ENCODE assay signal across 17 cellular contexts in genomic region chr10:119116326-119116951, GRCh38. TPM values are rescaled to one million over a fixed set of nuclear protein-coding genes. Genes with fewer than 3 reads are reported as not detected.
DNase-seq lines count a peak whose midpoint lies in the region; ATAC-seq and TF ChIP-seq lines count a peak whose summit lies in the region.
"Had no signal": no experiment of that assay in that cellular context is flagged by ENCODE, and none has a peak within 500 bp of the region (broad histone marks: within the 10 kb centered on the region; RNA-seq: fewer than 3 reads in every experiment).

No MANE protein-coding gene starts in this region.

- intact Hi-C loops in right lobe of liver (cut with DNase I): no loop called here
- intact Hi-C loops in naive thymus-derived CD4-positive, alpha-beta T cell (cut with micrococcal nuclease): no loop called here

- H3K4me1 ChIP-seq in right lobe of liver: peaks cover 0 to 56% (median 14%) of the 10 kb centered on the region in 4 donors
- peaks cover 6% of the 10 kb centered on the region for H3K4me1 ChIP-seq in smooth muscle cell (ENCODE audit: low read depth)
- peaks cover 0 to 11% of the 10 kb centered on the region in 2 donors for H3K4me1 ChIP-seq in naive thymus-derived CD4-positive, alpha-beta T cell (ENCODE audit: control insufficient read depth in 2 of 2, insufficient read depth in 2 of 2, low read length in 2 of 2)

- H3K36me3 Mint-ChIP-seq in HFFc6 (ENCODE audit: low read depth): peaks cover 10% of the 10 kb centered on the region
- peaks cover 0 to 27% (median 15%) of the 10 kb centered on the region in 5 donors for H3K36me3 Mint-ChIP-seq in naive thymus-derived CD4-positive, alpha-beta T cell

- H3K4me3 ChIP-seq in choroid plexus epithelial cell (ENCODE audit: low read depth, low read length): no peak overlapping the region
- no peak overlapping the region for H3K4me3 ChIP-seq in right lobe of liver
- no peak overlapping the region for H3K4me3 ChIP-seq in smooth muscle cell
- no peak overlapping the region for H3K4me3 ChIP-seq in naive thymus-derived CD4-positive, alpha-beta T cell (ENCODE audit: low read length)

- no peaks in the 10 kb centered on the region for H3K79me2 ChIP-seq in smooth muscle cell (ENCODE audit: low read depth)

- peak overlapping the region; percentile 68 for H3K4me2 ChIP-seq in smooth muscle cell

- H3K27me3 ChIP-seq in right lobe of liver (no peaks in the 10 kb centered on the region), smooth muscle cell (ENCODE audit: low read depth) (no peaks in the 10 kb centered on the region)
- H3K27me3 ChIP-seq in naive thymus-derived CD4-positive, alpha-beta T cell (ENCODE audit: control insufficient read depth in 2 of 2, insufficient read depth in 2 of 2, low read length in 2 of 2): no peaks in the 10 kb centered on the region

- H2AFZ ChIP-seq in smooth muscle cell (ENCODE audit: low read depth): peak overlapping the region; percentile 11

- peak in 1 of 4 donors; percentile 11 for ATAC-seq in right lobe of liver
- no peak for ATAC-seq in naive thymus-derived CD4-positive, alpha-beta T cell

- H3K36me3 ChIP-seq in right lobe of liver: peaks cover 0 to 25% (median 1%) of the 10 kb centered on the region in 4 donors
- H3K36me3 ChIP-seq in smooth muscle cell (ENCODE audit: low read depth): peaks cover 3% of the 10 kb centered on the region
- peaks cover 0 to 43% (median 0%) of the 10 kb centered on the region in 3 experiments for H3K36me3 ChIP-seq in naive thymus-derived CD4-positive, alpha-beta T cell (ENCODE audit: control insufficient read depth in 2 of 3, insufficient read depth in 3 of 3, low read length in 3 of 3)

- peak overlapping the region; percentile 40; the same call in 1 of the 2 replicates for H3K27ac Mint-ChIP-seq in HFFc6
- H3K27ac Mint-ChIP-seq in naive thymus-derived CD4-positive, alpha-beta T cell: no peak overlapping the region
- H3K27ac Mint-ChIP-seq: CD4-positive, alpha-beta T cell had no signal

- POLR2A ChIA-PET in naive thymus-derived CD4-positive, alpha-beta T cell (lab: Charles Lee): interaction anchor here (0.6 to 0.7 kb wide), 2 partner anchors 10 to 48 kb away, joined by 3 to 4 read pairs; no protein-coding TSS in a partner anchor

- H3K9ac ChIP-seq in smooth muscle cell (ENCODE audit: low read depth): peak overlapping the region; percentile 29

- WGBS in right lobe of liver (ENCODE audit: insufficient coverage, low coverage, low lambda C conversion rate, missing lambda C conversion rate): 55% methylated on average over 6 of the region's 6 CpGs
- WGBS in smooth muscle cell (ENCODE audit: low lambda C conversion rate): 59% methylated on average over 6 of the region's 6 CpGs

- TF ChIP-seq CTCF in HFFc6 (IDR thresholded peaks at IDR 0.05) (no peak), choroid plexus epithelial cell (conservative IDR thresholded peaks at IDR 0.05; ENCODE audit: low read depth, low read length) (no peak), right lobe of liver (IDR thresholded peaks at IDR 0.05) (no peak), smooth muscle cell (IDR thresholded peaks at IDR 0.05; ENCODE audit: borderline replicate concordance, insufficient read depth, poor library complexity, severe bottlenecking) (no peak)

- no peak for DNase-seq in HFFc6
- peak; percentile 45 for DNase-seq in choroid plexus epithelial cell (ENCODE audit: low read depth)
- DNase-seq in right lobe of liver: no peak
- no peak for DNase-seq in smooth muscle cell (lab: John Stamatoyannopoulos, UW; ENCODE audit: unreplicated experiment)
- DNase-seq in NCI-H146 treated with DMSO at 0.1 percent for 48 hours (lab: John Stamatoyannopoulos, UW; ENCODE audit: unreplicated experiment): no peak
- no peak for DNase-seq in HuH-7.5 (ENCODE audit: low spot score)
- no peak for DNase-seq in naive thymus-derived CD4-positive, alpha-beta T cell
- DNase-seq: ACHN; Calu3; CD4-positive, alpha-beta T cell; DMS53; H9; NCI-H1105 treated with DMSO at 0.1 percent for 48 hours; NCI-H187 treated with DMSO at 0.1 percent for 48 hours; NCI-H446 treated with DMSO at 0.1 percent for 48 hours; OCI-M1; SIG-M5 had no signal

- no peaks in the 10 kb centered on the region for H4K20me1 ChIP-seq in smooth muscle cell (ENCODE audit: low read depth)

- H3F3A ChIP-seq in smooth muscle cell (ENCODE audit: low read depth): peaks cover 12% of the 10 kb centered on the region

- H3K9me3 Mint-ChIP-seq in HFFc6: no peaks in the 10 kb centered on the region
- H3K9me3 Mint-ChIP-seq in naive thymus-derived CD4-positive, alpha-beta T cell: no peaks in the 10 kb centered on the region
- H3K9me3 Mint-ChIP-seq: CD4-positive, alpha-beta T cell; H9 had no signal

- H3K4me1 Mint-ChIP-seq in HFFc6 (ENCODE audit: low read depth): peaks cover 45% of the 10 kb centered on the region
- H3K4me1 Mint-ChIP-seq in naive thymus-derived CD4-positive, alpha-beta T cell: peaks cover 3 to 25% (median 10%) of the 10 kb centered on the region in 7 donors
- H3K4me1 Mint-ChIP-seq: H9 had no signal

- TF ChIP-seq POLR2A in right lobe of liver (IDR thresholded peaks at IDR 0.05): no peak

- no peaks in the 10 kb centered on the region; the same call in 1 of the 2 replicates for H3K27me3 Mint-ChIP-seq in HFFc6 (ENCODE audit: insufficient read depth)
- no peaks in the 10 kb centered on the region for H3K27me3 Mint-ChIP-seq in naive thymus-derived CD4-positive, alpha-beta T cell
- H3K27me3 Mint-ChIP-seq: CD4-positive, alpha-beta T cell had no signal

- no peaks in the 10 kb centered on the region for H3K9me3 ChIP-seq in right lobe of liver
- no peaks in the 10 kb centered on the region for H3K9me3 ChIP-seq in smooth muscle cell (replicated peaks; ENCODE audit: low read depth)
- no peaks in the 10 kb centered on the region for H3K9me3 ChIP-seq in naive thymus-derived CD4-positive, alpha-beta T cell (ENCODE audit: control insufficient read depth in 2 of 3, low read length in 3 of 3)

- CTCF ChIA-PET in naive thymus-derived CD4-positive, alpha-beta T cell (lab: Charles Lee): interaction anchor here (0.7 kb wide), 1 partner anchor 34 kb away, joined by 4 read pairs; no protein-coding TSS in a partner anchor

- H3K4me3 Mint-ChIP-seq in HFFc6: no peak overlapping the region
- H3K4me3 Mint-ChIP-seq in naive thymus-derived CD4-positive, alpha-beta T cell: no peak overlapping the region
- H3K4me3 Mint-ChIP-seq: CD4-positive, alpha-beta T cell; H9 had no signal

- peak overlapping the region in 2 of 3 donors; percentile 41 to 54 for H3K27ac ChIP-seq in right lobe of liver
- peak overlapping the region; percentile 86 for H3K27ac ChIP-seq in smooth muscle cell (ENCODE audit: low read depth)
- H3K27ac ChIP-seq in naive thymus-derived CD4-positive, alpha-beta T cell (ENCODE audit: low read depth, low read length): no peak overlapping the region

RNA-seq across cellular contexts. Expression of gene DENND10, which starts 12.5 kb away (rescaled TPM):
- total RNA-seq in HFFc6 (2021; fragmentation: NEBNext Ultra II Directional; extraction: Animal tissue kit (Norgen Biotek cat#: 25700)): 10 to 100 TPM; 43.9 to 53.8 (median 46.8) TPM
- 10 to 100 TPM; 24.0 to 46.4 (median 36.1) TPM for total RNA-seq in right lobe of liver
- total RNA-seq in smooth muscle cell: 45.1 and 57.0 TPM in 2 replicates
- 51.0 and 57.2 TPM in 2 replicates for polyA plus RNA-seq in smooth muscle cell
- 10 to 100 TPM; 22.1 to 41.7 (median 28.8) TPM for total RNA-seq in naive thymus-derived CD4-positive, alpha-beta T cell
- 10 to 100 TPM; 26.3 to 29.1 TPM for polyA plus RNA-seq in naive thymus-derived CD4-positive, alpha-beta T cell

RNA-seq across cellular contexts. Expression of gene EIF3A, which starts 35.8 kb away (rescaled TPM):
- 100 to 1,000 TPM; 132 to 149 (median 139) TPM for total RNA-seq in HFFc6 (2021; fragmentation: NEBNext Ultra II Directional; extraction: Animal tissue kit (Norgen Biotek cat#: 25700))
- total RNA-seq in right lobe of liver (10 to 100 TPM; 41.6 to 69.5 (median 57.4) TPM), smooth muscle cell (95.0 and 105 TPM in 2 replicates)
- polyA plus RNA-seq in smooth muscle cell: 37.9 and 51.5 TPM in 2 replicates
- total RNA-seq in naive thymus-derived CD4-positive, alpha-beta T cell: 100 to 1,000 TPM in 2 of 5 experiments, 10 to 100 TPM in 3; 87.8 to 137 (median 96.0) TPM
- polyA plus RNA-seq in naive thymus-derived CD4-positive, alpha-beta T cell: 10 to 100 TPM; 40.5 to 60.8 TPM

RNA-seq across cellular contexts. Expression of gene SFXN4, which starts 49.1 kb away (rescaled TPM):
- 10 to 100 TPM; 10.9 to 18.5 (median 14.2) TPM for total RNA-seq in HFFc6 (2021; fragmentation: NEBNext Ultra II Directional; extraction: Animal tissue kit (Norgen Biotek cat#: 25700))
- total RNA-seq in right lobe of liver: 100 to 1,000 TPM in 1 of 6 experiments, 10 to 100 TPM in 5; 16.0 to 152 (median 23.8) TPM
- total RNA-seq in smooth muscle cell: 7.9 and 12.2 TPM in 2 replicates
- 12.8 and 16.2 TPM in 2 replicates for polyA plus RNA-seq in smooth muscle cell
- total RNA-seq in naive thymus-derived CD4-positive, alpha-beta T cell: 10 to 100 TPM; 11.8 to 28.1 (median 23.1) TPM
- polyA plus RNA-seq in naive thymus-derived CD4-positive, alpha-beta T cell: 10 to 100 TPM; 19.1 to 27.1 TPM
